In the genomic region with DNA sequence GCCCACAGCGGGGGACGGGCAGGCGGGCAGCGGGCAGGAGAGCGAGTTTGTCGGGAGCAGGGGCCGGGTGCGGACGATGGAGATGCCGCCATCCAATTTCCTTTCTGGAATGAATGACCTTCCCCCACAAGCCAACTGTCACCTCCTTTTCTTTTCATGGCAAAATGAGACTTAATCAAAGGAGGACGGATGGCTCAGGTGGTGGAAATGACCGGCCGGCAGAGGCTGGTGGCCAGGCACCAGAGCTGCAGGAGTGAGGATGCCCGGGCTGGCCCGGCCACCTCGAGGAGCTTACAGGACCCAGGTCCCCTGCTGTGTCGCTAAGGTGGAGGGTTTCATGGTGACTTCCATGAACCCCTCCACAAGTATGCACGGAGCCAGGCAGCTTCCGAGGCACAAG, we compare ENCODE assay signal across 1 cellular context.
TF ChIP-seq lines count a peak whose summit lies in the region.

No MANE protein-coding gene starts in this region.

TF ChIP-seq in H1, 55 proteins besides CTCF, POLR2A, EP300 and RAD21:
- TF ChIP-seq KDM4A (IDR thresholded peaks at IDR 0.05; ENCODE audit: low read depth, low read length, severe bottlenecking) (no peak), ZNF274 (IDR thresholded peaks at IDR 0.05; ENCODE audit: borderline replicate concordance, extremely low read depth, low read length) (no peak), PHF8 (conservative IDR thresholded peaks at IDR 0.05; ENCODE audit: low read depth, low read length) (no peak), SIX5 (IDR thresholded peaks at IDR 0.05; ENCODE audit: low read depth, low read length) (no peak), RNF2 (IDR thresholded peaks at IDR 0.05; ENCODE audit: borderline replicate concordance, low read depth, low read length, missing control alignments, poor library complexity, severe bottlenecking) (no peak), SP4 (IDR thresholded peaks at IDR 0.05; ENCODE audit: low read length) (no peak), POLR2AphosphoS5 (IDR thresholded peaks at IDR 0.05; ENCODE audit: low read depth, low read length) (no peak), CHD2 (IDR thresholded peaks at IDR 0.05; ENCODE audit: low read length) (no peak), HDAC2 (IDR thresholded peaks at IDR 0.05; ENCODE audit: borderline replicate concordance in 1 of 2, low read depth in 2 of 2, low read length in 2 of 2) (no peak), CREB1 (IDR thresholded peaks at IDR 0.05) (no peak)
- TF ChIP-seq, protein P1, sequence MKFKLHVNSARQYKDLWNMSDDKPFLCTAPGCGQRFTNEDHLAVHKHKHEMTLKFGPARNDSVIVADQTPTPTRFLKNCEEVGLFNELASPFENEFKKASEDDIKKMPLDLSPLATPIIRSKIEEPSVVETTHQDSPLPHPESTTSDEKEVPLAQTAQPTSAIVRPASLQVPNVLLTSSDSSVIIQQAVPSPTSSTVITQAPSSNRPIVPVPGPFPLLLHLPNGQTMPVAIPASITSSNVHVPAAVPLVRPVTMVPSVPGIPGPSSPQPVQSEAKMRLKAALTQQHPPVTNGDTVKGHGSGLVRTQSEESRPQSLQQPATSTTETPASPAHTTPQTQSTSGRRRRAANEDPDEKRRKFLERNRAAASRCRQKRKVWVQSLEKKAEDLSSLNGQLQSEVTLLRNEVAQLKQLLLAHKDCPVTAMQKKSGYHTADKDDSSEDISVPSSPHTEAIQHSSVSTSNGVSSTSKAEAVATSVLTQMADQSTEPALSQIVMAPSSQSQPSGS (IDR thresholded peaks at IDR 0.05; ENCODE audit: low read length): no peak
